25 cellular contexts compared by ENCODE assay signal in the genomic region with DNA sequence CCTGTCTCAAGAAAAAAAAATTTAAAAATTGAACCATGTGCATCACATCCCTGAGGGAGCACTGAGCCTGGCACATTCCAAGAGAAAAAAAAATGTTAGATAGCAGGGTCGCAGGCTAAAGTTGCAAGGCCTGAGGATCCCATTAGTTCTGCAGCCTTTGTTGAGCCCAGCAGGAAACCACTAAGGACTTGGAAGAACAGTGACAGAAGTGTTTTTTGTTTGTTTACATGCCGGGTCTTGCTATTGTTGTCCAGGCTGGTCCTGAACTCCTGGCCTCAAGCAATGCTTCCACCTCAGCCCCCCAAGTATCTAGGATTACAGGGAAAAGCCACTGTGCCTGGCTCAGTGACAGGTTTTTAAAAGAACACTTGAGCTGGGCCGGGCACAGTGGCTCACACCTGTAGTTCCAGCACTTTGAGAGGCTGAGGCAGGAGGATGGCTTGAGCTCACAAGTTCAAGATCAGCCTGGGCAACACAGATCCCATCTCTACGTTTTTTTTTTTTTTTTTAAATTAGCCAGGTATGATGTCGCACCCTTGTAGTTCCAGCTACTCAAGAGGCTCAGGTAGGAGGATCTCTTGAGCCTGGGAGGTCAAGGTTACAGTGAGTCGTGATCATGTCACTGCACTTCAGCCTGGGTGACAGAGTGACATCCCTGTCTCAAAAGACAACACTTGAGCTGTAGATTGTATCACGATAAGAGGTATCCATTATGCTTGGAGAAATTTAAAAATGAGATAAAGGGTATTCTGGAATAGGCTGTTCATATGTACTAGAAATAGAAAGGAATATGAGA. TPM values are rescaled to one million over a fixed set of nuclear protein-coding genes. Genes with fewer than 3 reads are reported as not detected.
A peak's percentile ranks its signal among the peaks of the same experiment; 100 is the strongest.
DNase-seq lines count a peak whose midpoint lies in the region; ATAC-seq and TF ChIP-seq lines count a peak whose summit lies in the region.
"Had no signal": no experiment of that assay in that cellular context is flagged by ENCODE, and none has a peak within 500 bp of the region (broad histone marks: within the 10 kb centered on the region; RNA-seq: fewer than 3 reads in every experiment).

No MANE protein-coding gene starts in this region.

- no peak for ATAC-seq in PC-3
- ATAC-seq in GM19463 (IDR thresholded peaks at IDR 0.05; ENCODE audit: unreplicated experiment): no peak
- ATAC-seq: A549, GM12878 had no signal

- no peak overlapping the region for H3K23ac ChIP-seq in mesendoderm (ENCODE audit: low read length)

- H3K4me2 ChIP-seq in PC-3 (ENCODE audit: low read length) (no peak overlapping the region), mesendoderm (ENCODE audit: low read length) (no peak overlapping the region)
- H3K4me2 ChIP-seq: A549, BLaER1, SK-N-SH had no signal

- H3K27ac ChIP-seq in HUES64 (ENCODE audit: low read depth, low read length) (peak overlapping the region; percentile 15; the same call in 1 of the 2 replicates), PC-3 (ENCODE audit: low read length) (no peak overlapping the region), mesendoderm (ENCODE audit: low read depth, low read length) (no peak overlapping the region), thyroid gland (no peak overlapping the region)
- H3K27ac ChIP-seq: A549, BLaER1 had no signal

- no peaks in the 10 kb centered on the region for H4K20me1 ChIP-seq in PC-3 (ENCODE audit: low read length)
- H4K20me1 ChIP-seq: BLaER1 had no signal

- no peak overlapping the region for H2AK5ac ChIP-seq in mesendoderm (ENCODE audit: low read length)

- H2BK15ac ChIP-seq in mesendoderm (replicated peaks; ENCODE audit: low read depth): no peak overlapping the region

- H3K79me1 ChIP-seq in mesendoderm (ENCODE audit: low read length): no peaks in the 10 kb centered on the region

- H3K36me3 ChIP-seq in HUES64 (ENCODE audit: insufficient read depth, low read length): no peaks in the 10 kb centered on the region
- H3K36me3 ChIP-seq in PC-3 (ENCODE audit: low read depth, low read length): no peaks in the 10 kb centered on the region
- H3K36me3 ChIP-seq in mesendoderm (ENCODE audit: control insufficient read depth, insufficient read depth, low read length): no peaks in the 10 kb centered on the region
- H3K36me3 ChIP-seq in thyroid gland: no peaks in the 10 kb centered on the region
- H3K36me3 ChIP-seq: BLaER1 had no signal

- no peak overlapping the region for H2BK5ac ChIP-seq in mesendoderm (ENCODE audit: low read length)

- DNase-seq in ELF-1 (ENCODE audit: low read depth, low spot score) (peak; percentile 90), PC-3 (peak; percentile 56), mesendoderm (peak; percentile 90), thyroid gland (no peak), activated gamma-delta T cell treated with Interleukin-2 at 50 U/mL for 16 hours (no peak), NCI-H187 treated with DMSO at 0.1 percent for 48 hours (lab: John Stamatoyannopoulos, UW) (no peak)
- DNase-seq: CD8-positive, alpha-beta memory T cell; GF-D8; GOT3; Karpas-422; NCI-H1436; NCI-H2029 treated with DMSO at 0.1 percent for 48 hours; NCI-H510A; NCI-H774; OCI-M1; RPMI8226; SHP77 treated with DMSO at 0.1 percent for 48 hours; SK-N-SH had no signal

- BruUV-seq in PC-3 (replicated peaks; lab: Mats Ljungman, UMichigan): no TSS peak

- no peak for TF ChIP-seq CTCF in PC-3 (conservative IDR thresholded peaks at IDR 0.05; ENCODE audit: low read depth, low read length)
- TF ChIP-seq CTCF in thyroid gland (IDR thresholded peaks at IDR 0.05): no peak

- no peak for TF ChIP-seq POLR2A in thyroid gland (IDR thresholded peaks at IDR 0.05)

- H3K18ac ChIP-seq in mesendoderm (ENCODE audit: low read length): no peak overlapping the region

- H3K4me1 ChIP-seq in HUES64 (ENCODE audit: insufficient read depth, low read length) (peaks cover 12% of the 10 kb centered on the region; the same call in 1 of the 2 replicates), PC-3 (ENCODE audit: insufficient read depth, low read length) (peaks cover 35% of the 10 kb centered on the region), mesendoderm (ENCODE audit: control insufficient read depth, low read depth, low read length) (no peaks in the 10 kb centered on the region), thyroid gland (no peaks in the 10 kb centered on the region)

- H3K56ac ChIP-seq in mesendoderm (ENCODE audit: low read length): no peak overlapping the region

- H3K9me3 ChIP-seq in HUES64 (ENCODE audit: insufficient read depth, low read depth, low read length) (no peaks in the 10 kb centered on the region), PC-3 (ENCODE audit: low read length) (no peaks in the 10 kb centered on the region), thyroid gland (no peaks in the 10 kb centered on the region)
- H3K9me3 ChIP-seq: A549, BLaER1, SK-N-SH had no signal

- WGBS in HUES64: 43% methylated on average over 7 of the region's 7 CpGs
- no CpG with 5 or more reads among the region's 7 CpGs for WGBS in mesendoderm (ENCODE audit: extremely low coverage, insufficient coverage, low lambda C conversion rate)
- 63 to 68% methylated on average over 7 of the region's 7 CpGs for WGBS in thyroid gland, 2 donors

- H3K9me2 ChIP-seq in PC-3 (replicated peaks; ENCODE audit: low read length): no peaks in the 10 kb centered on the region
- H3K9me2 ChIP-seq: SK-N-SH had no signal

- H3K4ac ChIP-seq in mesendoderm (ENCODE audit: low read depth, low read length): no peak overlapping the region

- H3K79me2 ChIP-seq in PC-3 (ENCODE audit: low read length) (no peaks in the 10 kb centered on the region), mesendoderm (ENCODE audit: control insufficient read depth, insufficient read depth, low read length) (no peaks in the 10 kb centered on the region)

- H2AFZ ChIP-seq in PC-3 (ENCODE audit: low read length): no peak overlapping the region

- H2BK120ac ChIP-seq in mesendoderm (ENCODE audit: low read depth, low read length): no peak overlapping the region

- no peak overlapping the region for H3K4me3 ChIP-seq in HUES64 (ENCODE audit: low read length)
- no peak overlapping the region for H3K4me3 ChIP-seq in PC-3 (ENCODE audit: low read length)
- H3K4me3 ChIP-seq in mesendoderm (ENCODE audit: low read length): no peak overlapping the region
- no peak overlapping the region for H3K4me3 ChIP-seq in thyroid gland (replicated peaks in 1 of 3)
- H3K4me3 ChIP-seq: A549, BLaER1, GM12878 had no signal

- peaks cover 9% of the 10 kb centered on the region for H3F3A ChIP-seq in PC-3 (ENCODE audit: low read length, unreplicated experiment)

- H4K5ac ChIP-seq in mesendoderm (ENCODE audit: low read length): no peak overlapping the region

- POLR2A ChIA-PET in PC-3 (lab: Charles Lee; ENCODE audit: unreplicated experiment): no interaction called here

- no peaks in the 10 kb centered on the region for H3K27me3 ChIP-seq in HUES64 (ENCODE audit: insufficient read depth, low read length)
- H3K27me3 ChIP-seq in PC-3 (ENCODE audit: low read length): no peaks in the 10 kb centered on the region
- H3K27me3 ChIP-seq in mesendoderm (ENCODE audit: insufficient read depth, low read length, poor library complexity): no peaks in the 10 kb centered on the region
- no peaks in the 10 kb centered on the region for H3K27me3 ChIP-seq in thyroid gland
- H3K27me3 ChIP-seq: BLaER1 had no signal

- CTCF ChIA-PET in PC-3 (lab: Charles Lee): interaction anchor here (0.6 kb wide), 1 partner anchor 38 kb away, joined by 6 read pairs; no protein-coding TSS in a partner anchor

- no peak overlapping the region for H3K9ac ChIP-seq in HUES64 (ENCODE audit: low read depth, low read length)
- no peak overlapping the region for H3K9ac ChIP-seq in PC-3 (ENCODE audit: low read length)
- no peak overlapping the region for H3K9ac ChIP-seq in mesendoderm (ENCODE audit: low read length)
- H3K9ac ChIP-seq: BLaER1, SK-N-SH had no signal

- intact Hi-C loops in PC-3 (cut with micrococcal nuclease) (no loop called here), thyroid gland (cut with DNase I) (no loop called here)

- H4K8ac ChIP-seq in mesendoderm (ENCODE audit: low read depth, low read length): no peak overlapping the region

RNA-seq across cellular contexts. Expression of a gene that starts 15.2 kb away (rescaled TPM):
- polyA plus RNA-seq in HUES64 (2013, experiment 1 of 2): 13.5 TPM
- polyA plus RNA-seq in HUES64 (2013, experiment 2 of 2): 15.0 TPM
- total RNA-seq in PC-3 (2014; rRNA removed) (6.2 and 13.3 TPM in 2 replicates), thyroid gland (1 to 10 TPM; 1.1 to 3.1 (median 1.8) TPM)
- polyA plus RNA-seq in mesendoderm (2013, experiment 1 of 2): 28.1 TPM
- 29.2 TPM for polyA plus RNA-seq in mesendoderm (2013, experiment 2 of 2)
- polyA plus RNA-seq: CD8-positive, alpha-beta memory T cell had no signal

RNA-seq across cellular contexts. Expression of a gene that starts 39.3 kb away (rescaled TPM):
- polyA plus RNA-seq in HUES64 (2013, experiment 1 of 2): 0.15 TPM
- polyA plus RNA-seq in HUES64 (2013, experiment 2 of 2): 0.25 TPM
- total RNA-seq in PC-3 (2014; rRNA removed) (2.2 and 2.9 TPM in 2 replicates), thyroid gland (10 to 100 TPM in 3 of 4 donors, 1 to 10 TPM in 1; 6.8 to 27.1 (median 10.8) TPM)
- polyA plus RNA-seq in mesendoderm (2013, experiment 1 of 2): 0.01 TPM
- polyA plus RNA-seq in mesendoderm (2013, experiment 2 of 2): not detected
- total RNA-seq: CD8-positive, alpha-beta memory T cell; Daoy; MCF 10A had no signal
- polyA plus RNA-seq: CD8-positive, alpha-beta memory T cell had no signal

Comparison
In these comparisons a context has a peak if more than half of its experiments do, and no peak if none do; other contexts are left out.
1. DNase-seq: peak in ELF-1 (single experiment), PC-3 (single experiment) and mesendoderm (single experiment); none in thyroid gland (0 of 2), activated gamma-delta T cell treated with Interleukin-2 at 50 U/mL for 16 hours (single experiment) and NCI-H187 treated with DMSO at 0.1 percent for 48 hours (single experiment).